Comparison of ENCODE assay signal across 26 cellular contexts in genomic region chr4:123408471-123409084, GRCh38. TPM values are rescaled to one million over a fixed set of nuclear protein-coding genes. Genes with fewer than 3 reads are reported as not detected.
DNase-seq lines count a peak whose midpoint lies in the region; ATAC-seq and TF ChIP-seq lines count a peak whose summit lies in the region.
"Had no signal": no experiment of that assay in that cellular context is flagged by ENCODE, and none has a peak within 500 bp of the region (broad histone marks: within the 10 kb centered on the region; RNA-seq: fewer than 3 reads in every experiment).

No MANE protein-coding gene starts in this region.

- CTCF ChIA-PET in PC-3 (lab: Charles Lee) = no interaction called here

- no peak overlapping the region for H3K9ac ChIP-seq in PC-3 (ENCODE audit: low read length)
- no peak overlapping the region for H3K9ac ChIP-seq in skeletal muscle tissue (ENCODE audit: low read depth in 1 of 3, low read length in 3 of 3)

- no peaks in the 10 kb centered on the region for H3K9me2 ChIP-seq in PC-3 (replicated peaks; ENCODE audit: low read length)

- peak; percentile 6; the same call in 1 of the 2 replicates for ATAC-seq in PC-3
- ATAC-seq in HG03025 (IDR thresholded peaks at IDR 0.05; ENCODE audit: low FRiP score, unreplicated experiment) = no peak
- ATAC-seq: activated naive CD4-positive, alpha-beta T cell treated with anti-CD3 and anti-CD28 coated beads, Interleukin-2, amount 50 U/mL, for 72 hours; activated T-helper 17 cell treated with anti-CD3 and anti-CD28 coated beads, Interleukin-2, amount 50 U/mL, for 72 hours; CD8-positive, alpha-beta T cell; gastroesophageal sphincter; K562 had no signal

- peaks cover 3% of the 10 kb centered on the region; the same call in 1 of the 2 replicates for H4K20me1 ChIP-seq in PC-3 (ENCODE audit: low read length)

- no TSS peak for BruUV-seq in PC-3 (replicated peaks; lab: Mats Ljungman, UMichigan)

- H2AFZ ChIP-seq in PC-3 (ENCODE audit: low read length) = no peak overlapping the region
- H2AFZ ChIP-seq: PC-9 had no signal

- TF ChIP-seq CTCF in PC-3 (conservative IDR thresholded peaks at IDR 0.05; ENCODE audit: low read depth, low read length) (no peak), right atrium auricular region (IDR thresholded peaks at IDR 0.05) (no peak)

- H3K36me3 ChIP-seq in PC-3 (ENCODE audit: low read depth, low read length) (peaks cover 11% of the 10 kb centered on the region; the same call in 1 of the 2 replicates), right atrium auricular region (peaks cover 22% of the 10 kb centered on the region), skeletal muscle tissue (ENCODE audit: control insufficient read depth in 3 of 3, insufficient read depth in 3 of 3, low read length in 3 of 3) (peaks cover 0 to 2% (median 0%) of the 10 kb centered on the region in 3 donors)
- H3K36me3 ChIP-seq: gastroesophageal sphincter, tibial nerve had no signal

- no peaks in the 10 kb centered on the region for H3F3A ChIP-seq in PC-3 (ENCODE audit: low read length, unreplicated experiment)

- H3K4me3 ChIP-seq in PC-3 (ENCODE audit: low read length) = no peak overlapping the region
- H3K4me3 ChIP-seq in right atrium auricular region = no peak overlapping the region
- no peak overlapping the region for H3K4me3 ChIP-seq in skeletal muscle tissue (ENCODE audit: low read length in 3 of 3)
- H3K4me3 ChIP-seq: ascending aorta, gastroesophageal sphincter, HAP-1, K562, PC-9, SJCRH30, tibial nerve had no signal

- no peaks in the 10 kb centered on the region for H3K9me3 ChIP-seq in PC-3 (ENCODE audit: low read length)
- H3K9me3 ChIP-seq in right atrium auricular region = no peaks in the 10 kb centered on the region
- no peaks in the 10 kb centered on the region for H3K9me3 ChIP-seq in skeletal muscle tissue (ENCODE audit: control insufficient read depth in 3 of 3, low read length in 3 of 3)
- H3K9me3 ChIP-seq: ascending aorta, gastroesophageal sphincter, tibial nerve had no signal

- POLR2A ChIA-PET in PC-3 (lab: Charles Lee; ENCODE audit: unreplicated experiment) = no interaction called here

- H3K27ac ChIP-seq in PC-3 (ENCODE audit: low read length) (no peak overlapping the region), right atrium auricular region (peak overlapping the region; percentile 4 to 13), skeletal muscle tissue (ENCODE audit: low read depth, low read length) (peak overlapping the region; percentile 74)
- H3K27ac ChIP-seq: 22Rv1, epithelial cell of prostate, SJCRH30, tibial nerve had no signal

- intact Hi-C loops in PC-3 (cut with micrococcal nuclease) = no loop called here

- H3K79me2 ChIP-seq in PC-3 (ENCODE audit: low read length) = peaks cover 34% of the 10 kb centered on the region

- H3K4me1 ChIP-seq in PC-3 (ENCODE audit: insufficient read depth, low read length) (peaks cover 27% of the 10 kb centered on the region), right atrium auricular region (peaks cover 0 to 16% of the 10 kb centered on the region in 2 donors), skeletal muscle tissue (ENCODE audit: control insufficient read depth in 3 of 3, insufficient read depth in 3 of 3, low read length in 3 of 3) (peaks cover 35 to 57% (median 41%) of the 10 kb centered on the region in 3 donors)
- H3K4me1 ChIP-seq: HAP-1 had no signal

- H3K27me3 ChIP-seq in PC-3 (ENCODE audit: low read length) (no peaks in the 10 kb centered on the region), right atrium auricular region (no peaks in the 10 kb centered on the region), skeletal muscle tissue (ENCODE audit: control insufficient read depth in 3 of 3, insufficient read depth in 3 of 3, low read length in 3 of 3) (no peaks in the 10 kb centered on the region)
- H3K27me3 ChIP-seq: ascending aorta, gastroesophageal sphincter, SJCRH30, tibial nerve had no signal

- no peak overlapping the region for H3K4me2 ChIP-seq in PC-3 (ENCODE audit: low read length)
- H3K4me2 ChIP-seq: PC-9 had no signal

- DNase-seq in DMS53 (lab: John Stamatoyannopoulos, UW) = peak; percentile 13
- DNase-seq in DMS53 treated with DMSO at 0.1 percent for 48 hours (lab: John Stamatoyannopoulos, UW; ENCODE audit: unreplicated experiment) = no peak
- peak; percentile 26 for DNase-seq in PC-3
- DNase-seq in right atrium auricular region (ENCODE audit: low spot score) = no peak
- DNase-seq in DMS79 treated with DMSO at 0.1 percent for 48 hours (lab: John Stamatoyannopoulos, UW) = no peak
- DNase-seq in NAMALWA (ENCODE audit: low spot score) = no peak
- DNase-seq: activated CD4-positive, alpha-beta T cell treated with anti-CD3 and anti-CD28 coated beads for 48 hours; CD8-positive, alpha-beta T cell; kidney glomerular epithelial cell; midbrain; NCI-H187; PC-9; SJCRH30; stimulated activated CD4-positive, alpha-beta T cell treated with anti-CD3 and anti-CD28 coated beads, Interleukin-2, amount 100 ng/mL, for 48 hours; stimulated activated naive CD4-positive, alpha-beta T cell treated with Interleukin-2 at 50 U/mL for 16 hours had no signal

RNA-seq across cellular contexts. Expression of gene SPRY1, which starts 12.0 kb away (rescaled TPM):
- total RNA-seq in PC-3 (2014; rRNA removed) (26.4 and 30.6 TPM in 2 replicates), right atrium auricular region (100 to 1,000 TPM in 1 of 2 donors, 10 to 100 TPM in 1; 50.0 to 118 TPM), skeletal muscle tissue (77.8 TPM)

Comparison
In these comparisons a context has a peak if more than half of its experiments do, and no peak if none do; other contexts are left out.
1. DNase-seq: peak in DMS53 (single experiment) and PC-3 (single experiment); none in DMS53 treated with DMSO at 0.1 percent for 48 hours (single experiment), right atrium auricular region (single experiment), DMS79 treated with DMSO at 0.1 percent for 48 hours (single experiment) and NAMALWA (single experiment).